ENCODE assay signal across 25 cellular contexts in genomic region chr5:107724642-107725041, GRCh38. TPM values are rescaled to one million over a fixed set of nuclear protein-coding genes. Genes with fewer than 3 reads are reported as not detected.
A peak's percentile ranks its signal among the peaks of the same experiment; 100 is the strongest.
DNase-seq lines count a peak whose midpoint lies in the region; ATAC-seq and TF ChIP-seq lines count a peak whose summit lies in the region.
"Had no signal": no experiment of that assay in that cellular context is flagged by ENCODE, and none has a peak within 500 bp of the region (broad histone marks: within the 10 kb centered on the region; RNA-seq: fewer than 3 reads in every experiment).

No MANE protein-coding gene starts in this region.

- H3K36me3 Mint-ChIP-seq in endodermal cell (ENCODE audit: low read depth): peaks cover 3% of the 10 kb centered on the region

- H3K27me3 Mint-ChIP-seq in endodermal cell (ENCODE audit: insufficient read depth): no peaks in the 10 kb centered on the region
- H3K27me3 Mint-ChIP-seq: CD4-positive, alpha-beta T cell had no signal

- H3K9ac ChIP-seq in endodermal cell (ENCODE audit: extremely low read depth, low read length, poor library complexity, severe bottlenecking): no peak overlapping the region
- H3K9ac ChIP-seq: BLaER1 treated with 17β-estradiol and CSF1 and Interleukin-3, amounts not matched to agents 10 nM and 100 nM had no signal

- H3K36me3 ChIP-seq in endodermal cell (ENCODE audit: control insufficient read depth, insufficient read depth, low read length) (no peaks in the 10 kb centered on the region), lower lobe of right lung (no peaks in the 10 kb centered on the region)
- H3K36me3 ChIP-seq: BLaER1 treated with 17β-estradiol and CSF1 and Interleukin-3, amounts not matched to agents 10 nM and 100 nM; SJCRH30 had no signal

- DNase-seq in HuH-7 (ENCODE audit: low spot score) (peak; percentile 20), endodermal cell (peak; percentile 58), lower lobe of right lung (peak; percentile 38), middle frontal gyrus (ENCODE audit: extremely low spot score, low spot score) (no peak), GDM1 (lab: John Stamatoyannopoulos, UW) (no peak)
- DNase-seq in activated CD4-positive, CD25-positive, alpha-beta regulatory T cell (lab: John Stamatoyannopoulos, UW): no peak
- DNase-seq in stimulated activated CD4-positive, alpha-beta T cell treated with anti-CD3 and anti-CD28 coated beads, Interleukin-15, amount 100 ng/mL, for 24 hours: no peak
- DNase-seq: AML-193; CD4-positive, alpha-beta T cell; HCEC 1CT; Kasumi-1; MV-4-11; NCI-H1105; NCI-H146; NCI-H1930; NCI-H2107; NCI-H526; NCI-H82; NK-92 treated with Interleukin-12 subunit alpha and Interleukin-12 subunit beta, amount 100 ng/mL, for 24 hours; PC-9; SJCRH30 had no signal

- intact Hi-C loops in lower lobe of right lung (cut with DNase I): no loop called here

- peaks cover 12% of the 10 kb centered on the region for H3K9me3 ChIP-seq in endodermal cell (ENCODE audit: control insufficient read depth, low read length)
- H3K9me3 ChIP-seq in lower lobe of right lung: peaks cover 7% of the 10 kb centered on the region

- TF ChIP-seq CTCF in endodermal cell (conservative IDR thresholded peaks at IDR 0.05): no peak
- no peak for TF ChIP-seq CTCF in lower lobe of right lung (IDR thresholded peaks at IDR 0.05)

- no peak overlapping the region for H3K27ac Mint-ChIP-seq in endodermal cell
- H3K27ac Mint-ChIP-seq: CD4-positive, alpha-beta T cell had no signal

- no peaks in the 10 kb centered on the region for H3K27me3 ChIP-seq in endodermal cell (ENCODE audit: control insufficient read depth, insufficient read depth, low read length, poor library complexity, severe bottlenecking)
- H3K27me3 ChIP-seq in lower lobe of right lung (ENCODE audit: low read depth): no peaks in the 10 kb centered on the region
- H3K27me3 ChIP-seq: BLaER1 treated with 17β-estradiol and CSF1 and Interleukin-3, amounts not matched to agents 10 nM and 100 nM; SJCRH30 had no signal

- peaks cover 26% of the 10 kb centered on the region for H3K9me3 Mint-ChIP-seq in endodermal cell

- 94 to 96% methylated on average over 21 to 26 of the region's 26 CpGs for WGBS in endodermal cell (ENCODE audit: insufficient coverage in 1 of 2, insufficient read length in 1 of 2), 2 experiments

- H3K27ac ChIP-seq in endodermal cell (ENCODE audit: low read depth, low read length): no peak overlapping the region
- no peak overlapping the region for H3K27ac ChIP-seq in lower lobe of right lung
- H3K27ac ChIP-seq: A549; BLaER1 treated with 17β-estradiol and CSF1 and Interleukin-3, amounts not matched to agents 10 nM and 100 nM; PC-9; SJCRH30 had no signal

- H3K4me3 ChIP-seq in endodermal cell (ENCODE audit: low read length): no peak overlapping the region
- no peak overlapping the region for H3K4me3 ChIP-seq in lower lobe of right lung
- H3K4me3 ChIP-seq: A549; BLaER1 treated with 17β-estradiol and CSF1 and Interleukin-3, amounts not matched to agents 10 nM and 100 nM; PC-9; SJCRH30 had no signal

- H3K4me1 Mint-ChIP-seq in endodermal cell: no peaks in the 10 kb centered on the region

- no peak for ATAC-seq in lower lobe of right lung
- ATAC-seq: A549, Right ventricle myocardium inferior, SK-N-SH treated with all-trans-retinoic acid at 6 μM for 48 hours had no signal

- no peak overlapping the region for H3K4me3 Mint-ChIP-seq in endodermal cell
- H3K4me3 Mint-ChIP-seq: CD4-positive, alpha-beta T cell had no signal

- no peaks in the 10 kb centered on the region for H3K4me1 ChIP-seq in endodermal cell (ENCODE audit: control insufficient read depth, insufficient read depth, low read length)
- H3K4me1 ChIP-seq in lower lobe of right lung: no peaks in the 10 kb centered on the region
- H3K4me1 ChIP-seq: A549; BLaER1 treated with 17β-estradiol and CSF1 and Interleukin-3, amounts not matched to agents 10 nM and 100 nM had no signal

RNA-seq across cellular contexts. Expression of gene EFNA5, which starts 53.9 kb away (rescaled TPM):
- total RNA-seq in endodermal cell (10 to 100 TPM; 53.3 to 63.1 TPM), lower lobe of right lung (10.2 TPM)
- polyA plus RNA-seq in endodermal cell (2013, experiment 1 of 2): 26.6 TPM
- polyA plus RNA-seq in endodermal cell (2013, experiment 2 of 2): 25.5 TPM
- total RNA-seq: CD4-positive, alpha-beta T cell had no signal

Comparison
In these comparisons a context has a peak if more than half of its experiments do, and no peak if none do; other contexts are left out.
1. DNase-seq: peak in HuH-7 (single experiment), endodermal cell (single experiment) and lower lobe of right lung (single experiment); none in activated CD4-positive, CD25-positive, alpha-beta regulatory T cell (0 of 4), middle frontal gyrus (single experiment), GDM1 (single experiment) and stimulated activated CD4-positive, alpha-beta T cell treated with anti-CD3 and anti-CD28 coated beads, Interleukin-15, amount 100 ng/mL, for 24 hours (single experiment).